ENCODE assay signal across 20 cellular contexts in genomic region chr9:91198405-91198804, GRCh38.
A peak's percentile ranks its signal among the peaks of the same experiment; 100 is the strongest.
DNase-seq lines count a peak whose midpoint lies in the region; ATAC-seq, FAIRE-seq and TF ChIP-seq lines count a peak whose summit lies in the region.
"Had no signal": no experiment of that assay in that cellular context is flagged by ENCODE, and none has a peak within 500 bp of the region (broad histone marks: within the 10 kb centered on the region; RNA-seq: fewer than 3 reads in every experiment).

No MANE protein-coding gene starts in this region.

- H3K36me3 ChIP-seq in esophagus squamous epithelium (no peaks in the 10 kb centered on the region), pancreas (no peaks in the 10 kb centered on the region), vagina (no peaks in the 10 kb centered on the region), brain microvascular endothelial cell (replicated peaks) (no peaks in the 10 kb centered on the region)
- H3K36me3 ChIP-seq: cardiac muscle cell, HAP-1 had no signal

- TF ChIP-seq CTCF in natural killer cell (IDR thresholded peaks at IDR 0.05) (no peak), esophagus squamous epithelium (IDR thresholded peaks at IDR 0.05) (no peak), pancreas (IDR thresholded peaks at IDR 0.05) (no peak), vagina (IDR thresholded peaks at IDR 0.05) (no peak), brain microvascular endothelial cell (IDR thresholded peaks at IDR 0.05; ENCODE audit: low read depth, low read length, missing control alignments) (no peak)

- in situ Hi-C loops in brain microvascular endothelial cell (cut with HindIII; ENCODE audit: low pct_ligation_motif_present, low sequenced_read_pairs) = no loop called here

- peak overlapping the region; percentile 46 for H3K4me3 Mint-ChIP-seq in natural killer cell treated with Interleukin-12 subunit alpha and Interleukin-12 subunit beta and Interleukin-15 and Interleukin-18, amount 100 ng/mL, for 72 hours
- H3K4me3 Mint-ChIP-seq in natural killer cell = no peak overlapping the region
- H3K4me3 Mint-ChIP-seq: activated CD8-positive, alpha-beta T cell treated with anti-CD3 and anti-CD28 coated beads for 36 hours; nephron progenitor cell; T-helper 2 cell treated with Interferon-gamma antibody and Interleukin-4, amounts not matched to agents 5 μg/mL and 100 μg/mL, for 36 hours had no signal

- peak overlapping the region; percentile 51 to 96 for H3K27ac Mint-ChIP-seq in natural killer cell treated with Interleukin-12 subunit alpha and Interleukin-12 subunit beta and Interleukin-15 and Interleukin-18, amount 100 ng/mL, for 72 hours
- peak overlapping the region in 1 of 2 donors; percentile 33 for H3K27ac Mint-ChIP-seq in natural killer cell
- H3K27ac Mint-ChIP-seq: nephron progenitor cell; T-helper 2 cell treated with Interferon-gamma antibody and Interleukin-4, amounts not matched to agents 5 μg/mL and 100 μg/mL, for 36 hours had no signal

- no peaks in the 10 kb centered on the region for H3K27me3 ChIP-seq in esophagus squamous epithelium
- no peaks in the 10 kb centered on the region for H3K27me3 ChIP-seq in pancreas
- H3K27me3 ChIP-seq in vagina = no peaks in the 10 kb centered on the region
- no peaks in the 10 kb centered on the region for H3K27me3 ChIP-seq in brain microvascular endothelial cell (replicated peaks)
- H3K27me3 ChIP-seq: cardiac muscle cell had no signal

- H3K27ac ChIP-seq in esophagus squamous epithelium (peak overlapping the region; percentile 57 to 99 (median 92)), pancreas (peak overlapping the region; percentile 53 to 100 (median 100)), vagina (peak overlapping the region; percentile 95), brain microvascular endothelial cell (no peak overlapping the region)
- H3K27ac ChIP-seq: cardiac muscle cell had no signal

- intact Hi-C loops in natural killer cell (cut with micrococcal nuclease) (no loop called here), esophagus squamous epithelium (cut with DNase I) (loop anchor here (5.0 kb wide), 1 partner anchor 229 kb away; no protein-coding TSS in a partner anchor), pancreas (cut with DNase I) (loop anchor here in 1 of 3 donors (10.0 kb wide), 1 partner anchor 226 kb away; the partner anchor contains the start of gene NFIL3), vagina (cut with DNase I) (loop anchor here (10.0 kb wide), 1 partner anchor 94 kb away; no protein-coding TSS in a partner anchor)

- H3K9me3 Mint-ChIP-seq in natural killer cell treated with Interleukin-12 subunit alpha and Interleukin-12 subunit beta and Interleukin-15 and Interleukin-18, amount 100 ng/mL, for 72 hours = peaks cover 10% of the 10 kb centered on the region
- H3K9me3 Mint-ChIP-seq in natural killer cell = peaks cover 0 to 4% of the 10 kb centered on the region in 2 donors

- no peak for DNase-seq in natural killer cell treated with Interleukin-12 subunit alpha and Interleukin-12 subunit beta and Interleukin-15 and Interleukin-18, amount 100 ng/mL, for 72 hours (ENCODE audit: low spot score)
- DNase-seq in natural killer cell (no peak), esophagus squamous epithelium (lab: John Stamatoyannopoulos, UW) (no peak), pancreas (no peak), vagina (ENCODE audit: extremely low spot score in 2 of 2) (no peak), HT-29 (ENCODE audit: low spot score) (no peak), brain microvascular endothelial cell (no peak)
- DNase-seq: activated CD8-positive, alpha-beta T cell treated with anti-CD3 and anti-CD28 coated beads for 36 hours; activated gamma-delta T cell; Kasumi-1; left cardiac atrium; NCI-H187; nephron progenitor cell; RPMI8226; substantia nigra had no signal

- H3K27me3 Mint-ChIP-seq in natural killer cell treated with Interleukin-12 subunit alpha and Interleukin-12 subunit beta and Interleukin-15 and Interleukin-18, amount 100 ng/mL, for 72 hours = no peaks in the 10 kb centered on the region
- no peaks in the 10 kb centered on the region for H3K27me3 Mint-ChIP-seq in natural killer cell (ENCODE audit: low read depth in 2 of 2)
- H3K27me3 Mint-ChIP-seq: activated CD8-positive, alpha-beta T cell treated with anti-CD3 and anti-CD28 coated beads for 36 hours had no signal

- peaks cover 56 to 64% of the 10 kb centered on the region in 2 donors for H3K4me1 Mint-ChIP-seq in natural killer cell treated with Interleukin-12 subunit alpha and Interleukin-12 subunit beta and Interleukin-15 and Interleukin-18, amount 100 ng/mL, for 72 hours (ENCODE audit: low read depth in 2 of 2)
- peaks cover 36 to 43% of the 10 kb centered on the region in 2 donors for H3K4me1 Mint-ChIP-seq in natural killer cell

- H3K4me1 ChIP-seq in esophagus squamous epithelium (peaks cover 30 to 75% (median 57%) of the 10 kb centered on the region in 3 donors), pancreas (peaks cover 36 to 53% (median 46%) of the 10 kb centered on the region in 3 donors), vagina (peaks cover 58% of the 10 kb centered on the region)

- H3K4me3 ChIP-seq in esophagus squamous epithelium = no peak overlapping the region
- no peak overlapping the region for H3K4me3 ChIP-seq in pancreas
- H3K4me3 ChIP-seq in vagina = no peak overlapping the region
- H3K4me3 ChIP-seq in brain microvascular endothelial cell (ENCODE audit: low read depth, low read length) = no peak overlapping the region
- H3K4me3 ChIP-seq: cardiac muscle cell, HAP-1 had no signal

- ATAC-seq in natural killer cell treated with Interleukin-12 subunit alpha and Interleukin-12 subunit beta and Interleukin-15 and Interleukin-18, amount 100 ng/mL, for 72 hours = no peak
- ATAC-seq in natural killer cell (no peak), pancreas (no peak), GM21723 (IDR thresholded peaks at IDR 0.05; ENCODE audit: unreplicated experiment) (no peak)
- ATAC-seq: activated CD8-positive, alpha-beta T cell treated with anti-CD3 and anti-CD28 coated beads for 36 hours had no signal

- TF ChIP-seq POLR2A in esophagus squamous epithelium (IDR thresholded peaks at IDR 0.05) (no peak), vagina (IDR thresholded peaks at IDR 0.05) (no peak)

- peaks cover 39% of the 10 kb centered on the region for H3K36me3 Mint-ChIP-seq in natural killer cell treated with Interleukin-12 subunit alpha and Interleukin-12 subunit beta and Interleukin-15 and Interleukin-18, amount 100 ng/mL, for 72 hours
- peaks cover 10% of the 10 kb centered on the region for H3K36me3 Mint-ChIP-seq in natural killer cell

- no peak for FAIRE-seq in pancreas (lab: Jason Lieb, UNC)
- FAIRE-seq: D721Med had no signal

- H3K9me3 ChIP-seq in esophagus squamous epithelium (peaks cover 0 to 11% (median 3%) of the 10 kb centered on the region in 3 donors), pancreas (no peaks in the 10 kb centered on the region), vagina (no peaks in the 10 kb centered on the region)
- H3K9me3 ChIP-seq: HAP-1 had no signal
